11 cellular contexts compared by ENCODE assay signal in genomic region chr1:8022395-8023286, GRCh38. TPM values are rescaled to one million over a fixed set of nuclear protein-coding genes. Genes with fewer than 3 reads are reported as not detected.
DNase-seq lines count a peak whose midpoint lies in the region; ATAC-seq and TF ChIP-seq lines count a peak whose summit lies in the region.
"Had no signal": no experiment of that assay in that cellular context is flagged by ENCODE, and none has a peak within 500 bp of the region (broad histone marks: within the 10 kb centered on the region; RNA-seq: fewer than 3 reads in every experiment).

No MANE protein-coding gene starts in this region.

- H3K27me3 ChIP-seq in SK-N-SH (ENCODE audit: insufficient read depth) (no peaks in the 10 kb centered on the region), upper lobe of right lung (no peaks in the 10 kb centered on the region)

- ATAC-seq in SK-N-SH treated with all-trans-retinoic acid at 6 μM for 48 hours, result no peak
- no peak for ATAC-seq in upper lobe of right lung
- no peak for ATAC-seq in HG02885 (IDR thresholded peaks at IDR 0.05; ENCODE audit: poor library complexity, unreplicated experiment)

- H3K27ac Mint-ChIP-seq in nephron progenitor cell, result peak overlapping the region; percentile 43

- peaks cover 6% of the 10 kb centered on the region for H3K27me3 Mint-ChIP-seq in nephron progenitor cell (ENCODE audit: low read depth, poor library complexity)

- WGBS in SK-N-SH (ENCODE audit: low lambda C conversion rate), result 82% methylated on average over 3 of the region's 3 CpGs

- H3K27ac ChIP-seq in SK-N-SH (ENCODE audit: low read depth in 2 of 2, low read length in 1 of 2) (no peak overlapping the region), epithelial cell of prostate (peak overlapping the region; percentile 96), upper lobe of right lung (no peak overlapping the region)

- no peak for TF ChIP-seq RAD21 in SK-N-SH (IDR thresholded peaks at IDR 0.05; ENCODE audit: low read length)

- no peaks in the 10 kb centered on the region for H3K9me3 Mint-ChIP-seq in nephron progenitor cell

- peaks cover 40% of the 10 kb centered on the region for H4K20me1 ChIP-seq in SK-N-SH (ENCODE audit: insufficient read depth)

- H3K36me3 Mint-ChIP-seq in nephron progenitor cell (ENCODE audit: low read depth), result no peaks in the 10 kb centered on the region

- TF ChIP-seq CTCF in SK-N-SH (IDR thresholded peaks at IDR 0.05) (no peak), nephron progenitor cell (IDR thresholded peaks at IDR 0.05) (no peak), upper lobe of right lung (IDR thresholded peaks at IDR 0.05) (no peak)

- no peaks in the 10 kb centered on the region for H3K9me2 ChIP-seq in SK-N-SH

- peak overlapping the region; percentile 92 for H3K4me3 Mint-ChIP-seq in nephron progenitor cell

- peak overlapping the region; percentile 84; the same call in 1 of the 2 replicates for H3K4me2 ChIP-seq in SK-N-SH

- H3K4me1 ChIP-seq in SK-N-SH (ENCODE audit: control insufficient read depth in 1 of 2, insufficient read depth in 2 of 2, low read depth in 1 of 2, low read length in 1 of 2), result peaks cover 16 to 56% of the 10 kb centered on the region in 2 experiments
- H3K4me1 ChIP-seq in upper lobe of right lung, result peaks cover 46% of the 10 kb centered on the region

- H3K9ac ChIP-seq in SK-N-SH, result no peak overlapping the region

- peaks cover 85% of the 10 kb centered on the region for H3K79me2 ChIP-seq in SK-N-SH (ENCODE audit: insufficient read depth)

- intact Hi-C loops in upper lobe of right lung (cut with DNase I), result loop anchor here (10.0 kb wide), 1 partner anchor 292 kb away; the partner anchor contains the start of gene SLC45A1

- no peak for DNase-seq in SK-N-SH
- DNase-seq in epithelial cell of prostate (ENCODE audit: low read depth, low spot score), result no peak
- DNase-seq in nephron progenitor cell, result no peak
- no peak for DNase-seq in upper lobe of right lung
- no peak for DNase-seq in activated CD8-positive, alpha-beta memory T cell treated with anti-CD3 and anti-CD28 coated beads for 24 hours
- no peak for DNase-seq in activated gamma-delta T cell (lab: John Stamatoyannopoulos, UW)
- DNase-seq: ACHN, NCI-H1105, retina had no signal

- TF ChIP-seq EP300 in SK-N-SH (IDR thresholded peaks at IDR 0.05; ENCODE audit: borderline replicate concordance in 1 of 2, low read depth in 1 of 2, low read length in 1 of 2), result no peak

- peaks cover 34% of the 10 kb centered on the region for H3F3A ChIP-seq in SK-N-SH (replicated peaks; ENCODE audit: insufficient read depth)

- POLR2A ChIA-PET in SK-N-SH (lab: Yijun Ruan, JAX), result no interaction called here

- H3K9me3 ChIP-seq in SK-N-SH, result no peaks in the 10 kb centered on the region
- no peaks in the 10 kb centered on the region for H3K9me3 ChIP-seq in upper lobe of right lung

- H2AFZ ChIP-seq in SK-N-SH (ENCODE audit: low read depth), result no peak overlapping the region

- no peak overlapping the region; a peak in 1 of 4 replicates for H3K4me3 ChIP-seq in SK-N-SH (ENCODE audit: low read depth in 2 of 2, low read length in 1 of 2)
- H3K4me3 ChIP-seq in upper lobe of right lung, result peak overlapping the region; percentile 76

- H3K4me1 Mint-ChIP-seq in nephron progenitor cell, result peaks cover 85% of the 10 kb centered on the region

- H3K36me3 ChIP-seq in SK-N-SH (replicated peaks in 1 of 2; ENCODE audit: control insufficient read depth in 1 of 2, insufficient read depth in 2 of 2, low read length in 1 of 2) (peaks cover 0 to 3% of the 10 kb centered on the region in 2 experiments), upper lobe of right lung (no peaks in the 10 kb centered on the region)

- CTCF ChIA-PET in SK-N-SH (lab: Yijun Ruan, JAX), result interaction anchor here (1.0 to 3.4 kb wide), 3 partner anchors 7 to 292 kb away, joined by 3 to 28 read pairs (median 5); no protein-coding TSS in a partner anchor

TF ChIP-seq in SK-N-SH, 30 proteins besides CTCF, POLR2A, EP300 and RAD21:
- no peak for TF ChIP-seq PBX3 (IDR thresholded peaks at IDR 0.05)
TF ChIP-seq in SK-N-SH: peak in this region for 0.

TF ChIP-seq in SK-N-SH treated with all-trans-retinoic acid at 6 μM for 48 hours, 23 proteins besides CTCF, POLR2A, EP300 and RAD21:
- TF ChIP-seq ZFP3 (CRISPR knock-in tag; IDR thresholded peaks at IDR 0.05), result no peak

RNA-seq across cellular contexts. Expression of gene ERRFI1, which starts 3.5 kb away (rescaled TPM):
- polyA plus RNA-seq in SK-N-SH (2012; rRNA removed), result 65.6 and 66.9 TPM in 2 replicates
- polyA plus RNA-seq in SK-N-SH (2012; cell fraction: cytosol; rRNA removed), result 72.6 and 74.4 TPM in 2 replicates
- 68.2 and 96.8 TPM in 2 replicates for polyA plus RNA-seq in SK-N-SH (2012; cell fraction: nucleus; rRNA removed)
- total RNA-seq in upper lobe of right lung, result 92.8 TPM
